In genomic region chr17:52170963-52171572, GRCh38 we compare ENCODE assay signal across 8 cellular contexts. TPM values are rescaled to one million over a fixed set of nuclear protein-coding genes. Genes with fewer than 3 reads are reported as not detected.
DNase-seq lines count a peak whose midpoint lies in the region; ATAC-seq and TF ChIP-seq lines count a peak whose summit lies in the region.

No MANE protein-coding gene starts in this region.

- no peaks in the 10 kb centered on the region for H3K36me3 ChIP-seq in SJCRH30

- no peaks in the 10 kb centered on the region for H3K9me3 ChIP-seq in SJCRH30 (replicated peaks)

- H3K27me3 ChIP-seq in HL-60 (ENCODE audit: insufficient read depth, poor library complexity, severe bottlenecking) (no peaks in the 10 kb centered on the region), SJCRH30 (no peaks in the 10 kb centered on the region)

- peak; percentile 24 for TF ChIP-seq CTCF in HL-60 (IDR thresholded peaks at IDR 0.05; ENCODE audit: insufficient read depth, low read length)

- DNase-seq in DMS153 treated with DMSO at 0.1 percent for 48 hours (lab: John Stamatoyannopoulos, UW; ENCODE audit: unreplicated experiment) (peak; percentile 67), HL-60 (ENCODE audit: low read depth in 1 of 2, low spot score in 1 of 2) (peak in 1 of 2 experiments; percentile 17), SJCRH30 (peak; percentile 26 to 61), left lobe of liver (ENCODE audit: low spot score) (peak; percentile 54)
- no peak for DNase-seq in stimulated activated naive CD8-positive, alpha-beta T cell treated with anti-CD3 and anti-CD28 coated beads, Interleukin-15, Interleukin-2, amounts not matched to agents 100 U/mL and 50 U/mL, for 24 hours

- peak; percentile 96 for ATAC-seq in left lobe of liver
- ATAC-seq in HG02981 (IDR thresholded peaks at IDR 0.05; ENCODE audit: unreplicated experiment): no peak
- ATAC-seq in HG02623 (IDR thresholded peaks at IDR 0.05; ENCODE audit: unreplicated experiment): no peak
- no peak for ATAC-seq in HG03565 (IDR thresholded peaks at IDR 0.05; ENCODE audit: unreplicated experiment)
- ATAC-seq in stimulated activated naive CD8-positive, alpha-beta T cell treated with anti-CD3 and anti-CD28 coated beads, Interleukin-15, Interleukin-2, amounts not matched to agents 100 U/mL and 50 U/mL, for 24 hours: no peak

- H3K4me3 ChIP-seq in HL-60 (replicated peaks; ENCODE audit: insufficient read depth, low read length) (no peak overlapping the region), SJCRH30 (no peak overlapping the region)

- H3K27ac ChIP-seq in HL-60 (replicated peaks) (no peak overlapping the region), SJCRH30 (no peak overlapping the region)

- no peaks in the 10 kb centered on the region for H3K4me1 ChIP-seq in SJCRH30

RNA-seq across cellular contexts. Expression of gene CA10, which starts 12.6 kb away (rescaled TPM):
- total RNA-seq in SJCRH30 (2014; rRNA removed; shearing (Covaris generic)): not detected in 2 replicates
- not detected for total RNA-seq in left lobe of liver
